Comparison of ENCODE assay signal across 8 cellular contexts in genomic region chr22:36773935-36774334, GRCh38. TPM values are rescaled to one million over a fixed set of nuclear protein-coding genes. Genes with fewer than 3 reads are reported as not detected.
DNase-seq lines count a peak whose midpoint lies in the region; ATAC-seq and TF ChIP-seq lines count a peak whose summit lies in the region.
"Had no signal": no experiment of that assay in that cellular context is flagged by ENCODE, and none has a peak within 500 bp of the region (broad histone marks: within the 10 kb centered on the region; RNA-seq: fewer than 3 reads in every experiment).

No MANE protein-coding gene starts in this region.

- ATAC-seq in sciatic nerve (no peak), HG02970 (IDR thresholded peaks at IDR 0.05; ENCODE audit: low FRiP score, unreplicated experiment) (no peak), HG02642 (IDR thresholded peaks at IDR 0.05; ENCODE audit: poor library complexity, unreplicated experiment) (no peak)

- H3K9me2 ChIP-seq in neural cell (ENCODE audit: insufficient read depth, low read length), result no peaks in the 10 kb centered on the region

- DNase-seq in GM10266 (ENCODE audit: extremely low spot score) (no peak), NCI-H1092 (lab: John Stamatoyannopoulos, UW) (peak; percentile 3), cardiac fibroblast (ENCODE audit: low read depth in 2 of 2) (peak; percentile 59 to 68), sciatic nerve (ENCODE audit: low spot score) (no peak)

- no peak overlapping the region for H3K9ac ChIP-seq in neural cell (ENCODE audit: low read length)

- H3K4me3 ChIP-seq in cardiac fibroblast (replicated peaks in 1 of 2; ENCODE audit: low read depth in 2 of 2, low read length in 2 of 2), result no peak overlapping the region
- H3K4me3 ChIP-seq in neural cell (ENCODE audit: low read length), result no peak overlapping the region
- H3K4me3 ChIP-seq: ascending aorta had no signal

- no peak overlapping the region for H3K27ac ChIP-seq in neural cell (ENCODE audit: low read length)
- H3K27ac ChIP-seq: ascending aorta had no signal

- TF ChIP-seq CTCF in GM10266 (IDR thresholded peaks at IDR 0.05; ENCODE audit: control insufficient read depth, insufficient read depth, low read depth, missing control alignments), result peak; percentile 41
- TF ChIP-seq CTCF in cardiac fibroblast (IDR thresholded peaks at IDR 0.05; ENCODE audit: low read depth, low read length), result peak; percentile 36
- TF ChIP-seq CTCF in neural cell (IDR thresholded peaks at IDR 0.05; ENCODE audit: poor library complexity, severe bottlenecking), result peak; percentile 68

- peaks cover 14% of the 10 kb centered on the region for H3K79me2 ChIP-seq in neural cell (replicated peaks; ENCODE audit: insufficient read depth, low read length)

- TF ChIP-seq EP300 in neural cell (conservative IDR thresholded peaks at IDR 0.05; ENCODE audit: poor library complexity, severe bottlenecking), result no peak

- no peaks in the 10 kb centered on the region for H4K20me1 ChIP-seq in neural cell (ENCODE audit: insufficient read depth)

- intact Hi-C loops in sciatic nerve (cut with DNase I), result no loop called here

- peak; percentile 74 for TF ChIP-seq RAD21 in neural cell (conservative IDR thresholded peaks at IDR 0.05)

- H3K36me3 ChIP-seq in neural cell (ENCODE audit: insufficient read depth, low read length), result no peaks in the 10 kb centered on the region
- H3K36me3 ChIP-seq: ascending aorta had no signal

- peak overlapping the region; percentile 14 for H3K4me2 ChIP-seq in neural cell (ENCODE audit: low read length)

- H2AFZ ChIP-seq in neural cell (ENCODE audit: low read depth, low read length), result no peak overlapping the region

- no peaks in the 10 kb centered on the region for H3F3A ChIP-seq in neural cell (ENCODE audit: insufficient read depth, low read length, poor library complexity, severe bottlenecking)

- no peaks in the 10 kb centered on the region for H3K9me3 ChIP-seq in neural cell (ENCODE audit: low read length)
- H3K9me3 ChIP-seq: ascending aorta had no signal

- H3K27me3 ChIP-seq in neural cell (ENCODE audit: insufficient read depth, low read depth, low read length), result no peaks in the 10 kb centered on the region
- H3K27me3 ChIP-seq: ascending aorta had no signal

TF ChIP-seq in neural cell, 6 proteins besides CTCF, POLR2A, EP300 and RAD21:
- no peak for TF ChIP-seq POLR2AphosphoS5 (IDR thresholded peaks at IDR 0.05)
- TF ChIP-seq SMC3 (conservative IDR thresholded peaks at IDR 0.05; ENCODE audit: poor library complexity), result peak; percentile 60

RNA-seq across cellular contexts. Expression of gene IFT27, which starts 2.0 kb away (rescaled TPM):
- 92.3 and 111 TPM in 2 replicates for polyA plus RNA-seq in neural cell
- 39.7 and 47.7 TPM in 2 replicates for polyA minus RNA-seq in neural cell
- total RNA-seq in sciatic nerve, result 23.9 TPM

RNA-seq across cellular contexts. Expression of gene PVALB, which starts 42.9 kb away (rescaled TPM):
- not detected in 2 replicates for polyA plus RNA-seq in neural cell
- polyA minus RNA-seq in neural cell, result not detected in 2 replicates
- not detected for total RNA-seq in sciatic nerve
- total RNA-seq: ascending aorta had no signal

Comparison
In these comparisons a context has a peak if more than half of its experiments do, and no peak if none do; other contexts are left out.
1. DNase-seq: peak in NCI-H1092 (single experiment) and cardiac fibroblast (2 of 2); none in GM10266 (single experiment) and sciatic nerve (single experiment).
2. Peak in every context shown above with its lines, with median percentiles within 50 percentile points of each other: CTCF ChIP-seq.